ENCODE assay signal across 18 cellular contexts in genomic region chr13:113932060-113932459, GRCh38. TPM values are rescaled to one million over a fixed set of nuclear protein-coding genes. Genes with fewer than 3 reads are reported as not detected.
"Had no signal": no experiment of that assay in that cellular context is flagged by ENCODE, and none has a peak within 500 bp of the region (broad histone marks: within the 10 kb centered on the region; RNA-seq: fewer than 3 reads in every experiment).

No MANE protein-coding gene starts in this region.

- H3K9me3 ChIP-seq: lower lobe of right lung, upper lobe of left lung had no signal

- H3K4me3 ChIP-seq: lower lobe of right lung, skin epidermis, upper lobe of left lung had no signal

- H3K4me3 Mint-ChIP-seq: activated naive CD8-positive, alpha-beta T cell treated with anti-CD3 and anti-CD28 coated beads for 36 hours; dendritic cell treated with granulocyte-macrophage colony-stimulating factor and Interleukin-4, amounts not matched to agents 40 ng/mL and 50 ng/mL, for 4 days had no signal

- H3K9me3 Mint-ChIP-seq: activated naive CD8-positive, alpha-beta T cell treated with anti-CD3 and anti-CD28 coated beads for 36 hours; activated T-helper 17 cell treated with anti-CD3 and anti-CD28 coated beads, Interleukin-2, amount 50 U/mL, for 72 hours; dendritic cell treated with granulocyte-macrophage colony-stimulating factor and Interleukin-4, amounts not matched to agents 40 ng/mL and 50 ng/mL, for 4 days; effector memory CD8-positive, alpha-beta T cell had no signal

- H3K27me3 ChIP-seq: brain microvascular endothelial cell, upper lobe of left lung had no signal

- ATAC-seq: effector memory CD8-positive, alpha-beta T cell; lower lobe of right lung had no signal

- H3K36me3 Mint-ChIP-seq: activated naive CD8-positive, alpha-beta T cell treated with anti-CD3 and anti-CD28 coated beads for 36 hours had no signal

- H3K36me3 ChIP-seq: brain microvascular endothelial cell, lower lobe of right lung, upper lobe of left lung had no signal

- H3K79me2 ChIP-seq: parathyroid adenoma had no signal

- H3K9ac ChIP-seq: parathyroid adenoma had no signal

- H2AFZ ChIP-seq: parathyroid adenoma had no signal

- DNase-seq: activated CD4-positive, alpha-beta T cell treated with anti-CD3 and anti-CD28 coated beads, Interleukin-2, amount 50 U/mL, for 1 hour; activated naive CD8-positive, alpha-beta T cell treated with anti-CD3 and anti-CD28 coated beads for 36 hours; anterior cingulate cortex; brain microvascular endothelial cell; effector memory CD8-positive, alpha-beta T cell; foreskin melanocyte; lower lobe of right lung; midbrain; stimulated activated CD4-positive, alpha-beta T cell treated with anti-CD3 and anti-CD28 coated beads, Interleukin-4, amount 100 ng/mL, for 24 hours; stimulated activated naive CD4-positive, alpha-beta T cell treated with Interleukin-2 at 50 U/mL for 16 hours; T-helper 9 cell had no signal

- H3K27ac ChIP-seq: brain microvascular endothelial cell, epithelial cell of prostate, lower lobe of right lung, parathyroid adenoma, skin epidermis, upper lobe of left lung had no signal

- H3K4me1 ChIP-seq: parathyroid adenoma had no signal

- H3K27ac Mint-ChIP-seq: activated naive CD8-positive, alpha-beta T cell treated with anti-CD3 and anti-CD28 coated beads for 36 hours; activated T-helper 17 cell treated with anti-CD3 and anti-CD28 coated beads, Interleukin-2, amount 50 U/mL, for 72 hours; dendritic cell treated with granulocyte-macrophage colony-stimulating factor and Interleukin-4, amounts not matched to agents 40 ng/mL and 50 ng/mL, for 4 days had no signal

RNA-seq across cellular contexts. Expression of gene C13orf46, which starts 41.8 kb away (rescaled TPM):
- total RNA-seq: myocyte had no signal
